Comparison of ENCODE assay signal across 5 cellular contexts in the genomic region with DNA sequence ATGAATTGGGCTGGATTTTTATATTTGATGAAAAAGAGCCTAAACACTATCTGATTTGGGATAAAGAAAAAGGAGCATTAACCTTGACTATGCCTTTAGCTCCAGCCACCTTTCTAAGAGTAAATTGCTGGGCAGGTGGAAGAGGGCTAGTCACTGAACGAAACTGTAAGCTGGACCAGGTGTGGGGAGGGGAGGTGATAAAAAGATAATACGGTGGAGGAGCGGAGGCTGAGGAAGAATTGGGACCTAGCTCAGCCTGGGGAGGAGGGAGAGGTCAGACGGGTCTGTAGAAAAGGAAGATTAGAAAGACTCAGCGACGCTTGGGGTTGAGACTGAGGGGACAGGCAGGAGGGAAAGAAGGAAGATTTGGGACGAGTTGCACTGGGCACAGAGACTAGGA. TPM values are rescaled to one million over a fixed set of nuclear protein-coding genes. Genes with fewer than 3 reads are reported as not detected.
"Had no signal": no experiment of that assay in that cellular context is flagged by ENCODE, and none has a peak within 500 bp of the region (broad histone marks: within the 10 kb centered on the region; RNA-seq: fewer than 3 reads in every experiment).

No MANE protein-coding gene starts in this region.

RNA-seq across cellular contexts. Expression of a gene that starts 27.5 kb away (rescaled TPM):
- total RNA-seq: GM23248, H4, HFFc6, IMR-90 had no signal
- polyA plus RNA-seq: GM23248 had no signal

RNA-seq across cellular contexts. Expression of a gene that starts 44.4 kb away (rescaled TPM):
- total RNA-seq: GM23248, HT1080, IMR-90 had no signal
- polyA plus RNA-seq: GM23248, IMR-90 had no signal
